ENCODE assay signal across 1 cellular context in genomic region chr4:108454227-108454626, GRCh38.
TF ChIP-seq lines count a peak whose summit lies in the region.

No MANE protein-coding gene starts in this region.

TF ChIP-seq in HEK293, 187 proteins besides CTCF, POLR2A, EP300 and RAD21 (continued from another document and continues in another):
- TF ChIP-seq, protein P1, sequence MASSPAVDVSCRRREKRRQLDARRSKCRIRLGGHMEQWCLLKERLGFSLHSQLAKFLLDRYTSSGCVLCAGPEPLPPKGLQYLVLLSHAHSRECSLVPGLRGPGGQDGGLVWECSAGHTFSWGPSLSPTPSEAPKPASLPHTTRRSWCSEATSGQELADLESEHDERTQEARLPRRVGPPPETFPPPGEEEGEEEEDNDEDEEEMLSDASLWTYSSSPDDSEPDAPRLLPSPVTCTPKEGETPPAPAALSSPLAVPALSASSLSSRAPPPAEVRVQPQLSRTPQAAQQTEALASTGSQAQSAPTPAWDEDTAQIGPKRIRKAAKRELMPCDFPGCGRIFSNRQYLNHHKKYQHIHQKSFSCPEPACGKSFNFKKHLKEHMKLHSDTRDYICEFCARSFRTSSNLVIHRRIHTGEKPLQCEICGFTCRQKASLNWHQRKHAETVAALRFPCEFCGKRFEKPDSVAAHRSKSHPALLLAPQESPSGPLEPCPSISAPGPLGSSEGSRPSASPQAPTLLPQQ (tag by site-specific recombination; IDR thresholded peaks at IDR 0.05): peak; percentile 40; the same call in 1 of the 2 replicates
- no peak for TF ChIP-seq ZFHX2 (tag by site-specific recombination; conservative IDR thresholded peaks at IDR 0.05)
- no peak for TF ChIP-seq SCRT2 (tag by site-specific recombination; IDR thresholded peaks at IDR 0.05)
- no peak for TF ChIP-seq ZNF404 (tag by site-specific recombination; IDR thresholded peaks at IDR 0.05)
- TF ChIP-seq, protein P2, sequence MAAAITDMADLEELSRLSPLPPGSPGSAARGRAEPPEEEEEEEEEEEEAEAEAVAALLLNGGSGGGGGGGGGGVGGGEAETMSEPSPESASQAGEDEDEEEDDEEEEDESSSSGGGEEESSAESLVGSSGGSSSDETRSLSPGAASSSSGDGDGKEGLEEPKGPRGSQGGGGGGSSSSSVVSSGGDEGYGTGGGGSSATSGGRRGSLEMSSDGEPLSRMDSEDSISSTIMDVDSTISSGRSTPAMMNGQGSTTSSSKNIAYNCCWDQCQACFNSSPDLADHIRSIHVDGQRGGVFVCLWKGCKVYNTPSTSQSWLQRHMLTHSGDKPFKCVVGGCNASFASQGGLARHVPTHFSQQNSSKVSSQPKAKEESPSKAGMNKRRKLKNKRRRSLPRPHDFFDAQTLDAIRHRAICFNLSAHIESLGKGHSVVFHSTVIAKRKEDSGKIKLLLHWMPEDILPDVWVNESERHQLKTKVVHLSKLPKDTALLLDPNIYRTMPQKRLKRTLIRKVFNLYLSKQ (tag by site-specific recombination; IDR thresholded peaks at IDR 0.05; ENCODE audit: borderline replicate concordance): no peak
- TF ChIP-seq GLI2 (tag by site-specific recombination; IDR thresholded peaks at IDR 0.05; ENCODE audit: borderline replicate concordance, low read depth): peak; percentile 70; the same call in 1 of the 2 replicates
- no peak for TF ChIP-seq RBAK (tag by site-specific recombination; IDR thresholded peaks at IDR 0.05)
- TF ChIP-seq ZNF449 (tag by site-specific recombination; IDR thresholded peaks at IDR 0.05): no peak
- TF ChIP-seq ZNF398 (tag by site-specific recombination; IDR thresholded peaks at IDR 0.05): no peak
- no peak for TF ChIP-seq ZNF777 (tag by site-specific recombination; IDR thresholded peaks at IDR 0.05; ENCODE audit: borderline replicate concordance)
- TF ChIP-seq, protein P3, sequence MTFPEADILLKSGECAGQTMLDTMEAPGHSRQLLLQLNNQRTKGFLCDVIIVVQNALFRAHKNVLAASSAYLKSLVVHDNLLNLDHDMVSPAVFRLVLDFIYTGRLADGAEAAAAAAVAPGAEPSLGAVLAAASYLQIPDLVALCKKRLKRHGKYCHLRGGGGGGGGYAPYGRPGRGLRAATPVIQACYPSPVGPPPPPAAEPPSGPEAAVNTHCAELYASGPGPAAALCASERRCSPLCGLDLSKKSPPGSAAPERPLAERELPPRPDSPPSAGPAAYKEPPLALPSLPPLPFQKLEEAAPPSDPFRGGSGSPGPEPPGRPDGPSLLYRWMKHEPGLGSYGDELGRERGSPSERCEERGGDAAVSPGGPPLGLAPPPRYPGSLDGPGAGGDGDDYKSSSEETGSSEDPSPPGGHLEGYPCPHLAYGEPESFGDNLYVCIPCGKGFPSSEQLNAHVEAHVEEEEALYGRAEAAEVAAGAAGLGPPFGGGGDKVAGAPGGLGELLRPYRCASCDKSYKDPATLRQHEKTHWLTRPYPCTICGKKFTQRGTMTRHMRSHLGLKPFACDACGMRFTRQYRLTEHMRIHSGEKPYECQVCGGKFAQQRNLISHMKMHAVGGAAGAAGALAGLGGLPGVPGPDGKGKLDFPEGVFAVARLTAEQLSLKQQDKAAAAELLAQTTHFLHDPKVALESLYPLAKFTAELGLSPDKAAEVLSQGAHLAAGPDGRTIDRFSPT (tag by site-specific recombination; IDR thresholded peaks at IDR 0.05): 0 out of 2 replicates have a peak, but pooled peaks have one; percentile 18
- TF ChIP-seq, protein P4, sequence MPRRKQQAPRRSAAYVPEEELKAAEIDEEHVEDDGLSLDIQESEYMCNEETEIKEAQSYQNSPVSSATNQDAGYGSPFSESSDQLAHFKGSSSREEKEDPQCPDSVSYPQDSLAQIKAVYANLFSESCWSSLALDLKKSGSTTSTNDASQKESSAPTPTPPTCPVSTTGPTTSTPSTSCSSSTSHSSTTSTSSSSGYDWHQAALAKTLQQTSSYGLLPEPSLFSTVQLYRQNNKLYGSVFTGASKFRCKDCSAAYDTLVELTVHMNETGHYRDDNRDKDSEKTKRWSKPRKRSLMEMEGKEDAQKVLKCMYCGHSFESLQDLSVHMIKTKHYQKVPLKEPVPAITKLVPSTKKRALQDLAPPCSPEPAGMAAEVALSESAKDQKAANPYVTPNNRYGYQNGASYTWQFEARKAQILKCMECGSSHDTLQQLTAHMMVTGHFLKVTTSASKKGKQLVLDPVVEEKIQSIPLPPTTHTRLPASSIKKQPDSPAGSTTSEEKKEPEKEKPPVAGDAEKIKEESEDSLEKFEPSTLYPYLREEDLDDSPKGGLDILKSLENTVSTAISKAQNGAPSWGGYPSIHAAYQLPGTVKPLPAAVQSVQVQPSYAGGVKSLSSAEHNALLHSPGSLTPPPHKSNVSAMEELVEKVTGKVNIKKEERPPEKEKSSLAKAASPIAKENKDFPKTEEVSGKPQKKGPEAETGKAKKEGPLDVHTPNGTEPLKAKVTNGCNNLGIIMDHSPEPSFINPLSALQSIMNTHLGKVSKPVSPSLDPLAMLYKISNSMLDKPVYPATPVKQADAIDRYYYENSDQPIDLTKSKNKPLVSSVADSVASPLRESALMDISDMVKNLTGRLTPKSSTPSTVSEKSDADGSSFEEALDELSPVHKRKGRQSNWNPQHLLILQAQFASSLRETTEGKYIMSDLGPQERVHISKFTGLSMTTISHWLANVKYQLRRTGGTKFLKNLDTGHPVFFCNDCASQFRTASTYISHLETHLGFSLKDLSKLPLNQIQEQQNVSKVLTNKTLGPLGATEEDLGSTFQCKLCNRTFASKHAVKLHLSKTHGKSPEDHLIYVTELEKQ (tag by site-specific recombination; IDR thresholded peaks at IDR 0.05; ENCODE audit: borderline replicate concordance): peak; percentile 72; the same call in 1 of the 2 replicates
- no peak for TF ChIP-seq ZNF311 (tag by site-specific recombination; IDR thresholded peaks at IDR 0.05; ENCODE audit: borderline replicate concordance)
- TF ChIP-seq, protein P5, sequence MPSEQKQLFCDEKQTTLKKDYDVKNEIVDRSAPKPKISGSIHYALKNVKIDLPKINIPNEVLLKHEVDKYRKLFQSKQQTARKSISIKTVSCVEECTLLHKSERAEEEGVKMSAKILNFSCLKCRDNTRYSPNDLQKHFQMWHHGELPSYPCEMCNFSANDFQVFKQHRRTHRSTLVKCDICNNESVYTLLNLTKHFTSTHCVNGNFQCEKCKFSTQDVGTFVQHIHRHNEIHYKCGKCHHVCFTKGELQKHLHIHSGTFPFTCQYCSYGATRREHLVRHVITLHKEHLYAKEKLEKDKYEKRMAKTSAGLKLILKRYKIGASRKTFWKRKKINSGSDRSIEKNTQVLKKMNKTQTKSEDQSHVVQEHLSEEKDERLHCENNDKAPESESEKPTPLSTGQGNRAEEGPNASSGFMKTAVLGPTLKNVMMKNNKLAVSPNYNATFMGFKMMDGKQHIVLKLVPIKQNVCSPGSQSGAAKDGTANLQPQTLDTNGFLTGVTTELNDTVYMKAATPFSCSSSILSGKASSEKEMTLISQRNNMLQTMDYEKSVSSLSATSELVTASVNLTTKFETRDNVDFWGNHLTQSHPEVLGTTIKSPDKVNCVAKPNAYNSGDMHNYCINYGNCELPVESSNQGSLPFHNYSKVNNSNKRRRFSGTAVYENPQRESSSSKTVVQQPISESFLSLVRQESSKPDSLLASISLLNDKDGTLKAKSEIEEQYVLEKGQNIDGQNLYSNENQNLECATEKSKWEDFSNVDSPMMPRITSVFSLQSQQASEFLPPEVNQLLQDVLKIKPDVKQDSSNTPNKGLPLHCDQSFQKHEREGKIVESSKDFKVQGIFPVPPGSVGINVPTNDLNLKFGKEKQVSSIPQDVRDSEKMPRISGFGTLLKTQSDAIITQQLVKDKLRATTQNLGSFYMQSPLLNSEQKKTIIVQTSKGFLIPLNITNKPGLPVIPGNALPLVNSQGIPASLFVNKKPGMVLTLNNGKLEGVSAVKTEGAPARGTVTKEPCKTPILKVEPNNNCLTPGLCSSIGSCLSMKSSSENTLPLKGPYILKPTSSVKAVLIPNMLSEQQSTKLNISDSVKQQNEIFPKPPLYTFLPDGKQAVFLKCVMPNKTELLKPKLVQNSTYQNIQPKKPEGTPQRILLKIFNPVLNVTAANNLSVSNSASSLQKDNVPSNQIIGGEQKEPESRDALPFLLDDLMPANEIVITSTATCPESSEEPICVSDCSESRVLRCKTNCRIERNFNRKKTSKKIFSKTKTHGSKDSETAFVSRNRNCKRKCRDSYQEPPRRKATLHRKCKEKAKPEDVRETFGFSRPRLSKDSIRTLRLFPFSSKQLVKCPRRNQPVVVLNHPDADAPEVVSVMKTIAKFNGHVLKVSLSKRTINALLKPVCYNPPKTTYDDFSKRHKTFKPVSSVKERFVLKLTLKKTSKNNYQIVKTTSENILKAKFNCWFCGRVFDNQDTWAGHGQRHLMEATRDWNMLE (tag by site-specific recombination; conservative IDR thresholded peaks at IDR 0.05; ENCODE audit: low read depth): no peak
- TF ChIP-seq ZNF18 (tag by site-specific recombination; IDR thresholded peaks at IDR 0.05): 0 out of 2 replicates have a peak, but pooled peaks have one; percentile 16
- TF ChIP-seq ZNF704 (tag by site-specific recombination; IDR thresholded peaks at IDR 0.05): no peak
- TF ChIP-seq ZNF366 (tag by site-specific recombination; conservative IDR thresholded peaks at IDR 0.05): peak; percentile 77
- no peak for TF ChIP-seq MZF1 (tag by site-specific recombination; IDR thresholded peaks at IDR 0.05; ENCODE audit: borderline replicate concordance)
- no peak for TF ChIP-seq ZNF362 (tag by site-specific recombination; IDR thresholded peaks at IDR 0.05)
- no peak for TF ChIP-seq ZBTB21 (tag by site-specific recombination; IDR thresholded peaks at IDR 0.05)
- no peak for TF ChIP-seq ZNF16 (tag by site-specific recombination; IDR thresholded peaks at IDR 0.05; ENCODE audit: low read depth)
- TF ChIP-seq ZNF138 (tag by site-specific recombination; IDR thresholded peaks at IDR 0.05; ENCODE audit: borderline replicate concordance): no peak
- TF ChIP-seq TCF7L2 (IDR thresholded peaks at IDR 0.05; ENCODE audit: borderline replicate concordance, low read depth, low read length): peak; percentile 96
- TF ChIP-seq EGR2 (tag by site-specific recombination; IDR thresholded peaks at IDR 0.05; ENCODE audit: low read depth): no peak
- TF ChIP-seq ZNF664 (tag by site-specific recombination; IDR thresholded peaks at IDR 0.05): peak; percentile 72
- no peak for TF ChIP-seq ZNF571 (tag by site-specific recombination; IDR thresholded peaks at IDR 0.05)
- no peak for TF ChIP-seq GLIS1 (tag by site-specific recombination; IDR thresholded peaks at IDR 0.05)
- no peak for TF ChIP-seq ZNF416 (tag by site-specific recombination; IDR thresholded peaks at IDR 0.05)
- peak; percentile 47; the same call in 1 of the 2 replicates for TF ChIP-seq ZNF580 (tag by site-specific recombination; IDR thresholded peaks at IDR 0.05)
- TF ChIP-seq MYNN (tag by site-specific recombination; IDR thresholded peaks at IDR 0.05; ENCODE audit: borderline replicate concordance): no peak
- TF ChIP-seq ZNF341 (tag by site-specific recombination; IDR thresholded peaks at IDR 0.05; ENCODE audit: low read depth): no peak
